ENCODE assay signal across 28 cellular contexts in genomic region chr4:166996216-166996615, GRCh38.
"Had no signal": no experiment of that assay in that cellular context is flagged by ENCODE, and none has a peak within 500 bp of the region (broad histone marks: within the 10 kb centered on the region; RNA-seq: fewer than 3 reads in every experiment).

No MANE protein-coding gene starts in this region.

- DNase-seq: activated B cell treated with CpG ODN at 0.5 μM for 24 hours; activated CD4-positive, alpha-beta T cell treated with anti-CD3 and anti-CD28 coated beads, Interleukin-2, amount 50 U/mL, for 1 hour; activated CD8-positive, alpha-beta memory T cell treated with anti-CD3 and anti-CD28 coated beads, Interleukin-2, amount 10 ng/mL, durations not matched to agents 7 days and 5 days; activated CD8-positive, alpha-beta T cell treated with anti-CD3 and anti-CD28 coated beads, Interleukin-2, amount 10 ng/mL, durations not matched to agents 7 days and 5 days; activated naive CD4-positive, alpha-beta T cell treated with Interleukin-2 at 50 U/mL for 16 hours; activated T-cell treated with anti-CD3 and anti-CD28 coated beads, Interleukin-2, amount 50 U/mL, for 72 hours; aorta; body of pancreas; endodermal cell; foreskin keratinocyte; islet precursor cell; left cardiac atrium; left ventricle myocardium superior; naive B cell; nephron progenitor cell; retina; stimulated activated CD4-positive, alpha-beta T cell treated with anti-CD3 and anti-CD28 coated beads, Interleukin-12 subunit alpha, Interleukin-12 subunit beta, amount 100 ng/mL, for 4 hours; stimulated activated CD4-positive, alpha-beta T cell treated with anti-CD3 and anti-CD28 coated beads, Interleukin-4, amount 100 ng/mL, for 24 hours; stimulated activated naive CD8-positive, alpha-beta T cell treated with anti-CD3 and anti-CD28 coated beads, Interleukin-15, amount 100 ng/mL, for 72 hours; T-helper 1 cell had no signal

- H3K4me3 ChIP-seq: body of pancreas, cardiac muscle cell, esophagus muscularis mucosa, skin epidermis, suprapubic skin, tibial nerve had no signal

- H3K27ac ChIP-seq: body of pancreas, cardiac muscle cell, esophagus muscularis mucosa, foreskin keratinocyte, neutrophil, skin epidermis, suprapubic skin, tibial nerve had no signal

- H3K36me3 ChIP-seq: cardiac muscle cell, esophagus muscularis mucosa, neutrophil, suprapubic skin, tibial nerve had no signal

- H3K9me3 ChIP-seq: body of pancreas, esophagus muscularis mucosa, neutrophil, suprapubic skin, tibial nerve had no signal

- H3K27me3 ChIP-seq: body of pancreas, cardiac muscle cell, esophagus muscularis mucosa, foreskin keratinocyte, neutrophil, suprapubic skin, tibial nerve had no signal

- ATAC-seq: activated CD8-positive, alpha-beta memory T cell treated with anti-CD3 and anti-CD28 coated beads, Interleukin-2, amount 10 ng/mL, durations not matched to agents 7 days and 5 days; activated CD8-positive, alpha-beta T cell treated with anti-CD3 and anti-CD28 coated beads, Interleukin-2, amount 10 ng/mL, durations not matched to agents 7 days and 5 days; activated T-cell treated with anti-CD3 and anti-CD28 coated beads, Interleukin-2, amount 50 U/mL, for 72 hours; body of pancreas; foreskin keratinocyte; left cardiac atrium; left ventricle myocardium superior; sciatic nerve; stimulated activated effector memory CD8-positive, alpha-beta T cell treated with anti-CD3 and anti-CD28 coated beads, Interleukin-12 subunit alpha, Interleukin-12 subunit beta, amount 100 ng/mL, for 72 hours; stimulated activated naive CD8-positive, alpha-beta T cell treated with anti-CD3 and anti-CD28 coated beads, Interleukin-15, amount 100 ng/mL, for 72 hours had no signal
